In genomic region chr2:43134571-43134889, GRCh38 we compare ENCODE assay signal across 12 cellular contexts.
DNase-seq lines count a peak whose midpoint lies in the region; ATAC-seq and TF ChIP-seq lines count a peak whose summit lies in the region.
"Had no signal": no experiment of that assay in that cellular context is flagged by ENCODE, and none has a peak within 500 bp of the region (broad histone marks: within the 10 kb centered on the region; RNA-seq: fewer than 3 reads in every experiment).

No MANE protein-coding gene starts in this region.

- WGBS in transverse colon (ENCODE audit: low coverage in 1 of 2), 2 donors, result 58 to 90% methylated on average over 2 to 9 of the region's 9 CpGs

- H3K27me3 Mint-ChIP-seq in activated naive CD4-positive, alpha-beta T cell treated with anti-CD3 and anti-CD28 coated beads for 36 hours (ENCODE audit: low read depth), result no peaks in the 10 kb centered on the region
- H3K27me3 Mint-ChIP-seq in activated CD8-positive, alpha-beta T cell treated with anti-CD3 and anti-CD28 coated beads for 36 hours, result no peaks in the 10 kb centered on the region

- no peaks in the 10 kb centered on the region for H3K36me3 ChIP-seq in left lung
- no peaks in the 10 kb centered on the region for H3K36me3 ChIP-seq in transverse colon
- H3K36me3 ChIP-seq: heart left ventricle, uterus had no signal

- no peak for DNase-seq in activated naive CD4-positive, alpha-beta T cell treated with anti-CD3 and anti-CD28 coated beads for 36 hours
- DNase-seq in activated naive CD4-positive, alpha-beta T cell treated with anti-CD3 and anti-CD28 coated beads, Interleukin-2, amount 50 U/mL, for 16 hours, result no peak
- no peak for DNase-seq in activated CD8-positive, alpha-beta T cell treated with anti-CD3 and anti-CD28 coated beads for 36 hours
- DNase-seq in left lung, result no peak
- no peak for DNase-seq in transverse colon
- no peak for DNase-seq in medulla oblongata (ENCODE audit: extremely low spot score)
- DNase-seq in NCI-H524 (lab: John Stamatoyannopoulos, UW), result no peak
- DNase-seq: DMS79, NCI-H2171, uterus had no signal

- POLR2A ChIA-PET in activated CD8-positive, alpha-beta T cell treated with anti-CD3 and anti-CD28 coated beads for 36 hours (lab: Charles Lee), result interaction anchor here (0.7 to 20.8 kb wide), 12 partner anchors 12 to 89 kb away, joined by 3 to 549 read pairs (median 4); partner anchors contain the start of gene ZFP36L2

- peaks cover 96% of the 10 kb centered on the region for H3K4me1 Mint-ChIP-seq in activated naive CD4-positive, alpha-beta T cell treated with anti-CD3 and anti-CD28 coated beads for 36 hours (ENCODE audit: low read depth)
- peaks cover 90% of the 10 kb centered on the region for H3K4me1 Mint-ChIP-seq in activated CD8-positive, alpha-beta T cell treated with anti-CD3 and anti-CD28 coated beads for 36 hours (ENCODE audit: low read depth)

- TF ChIP-seq POLR2A in transverse colon (IDR thresholded peaks at IDR 0.05), result no peak

- intact Hi-C loops in activated naive CD4-positive, alpha-beta T cell treated with anti-CD3 and anti-CD28 coated beads for 36 hours (cut with micrococcal nuclease), result loop anchor here (5.0 kb wide), 1 partner anchor 322 kb away; no protein-coding TSS in a partner anchor
- intact Hi-C loops in activated CD8-positive, alpha-beta T cell treated with anti-CD3 and anti-CD28 coated beads for 36 hours (cut with micrococcal nuclease), result loop anchor here (5.0 kb wide), 1 partner anchor 77 kb away; no protein-coding TSS in a partner anchor
- intact Hi-C loops in left lung (cut with DNase I) (loop anchor here in 1 of 2 donors (10.0 kb wide), 1 partner anchor 90 kb away; the partner anchor contains the start of gene ZFP36L2), transverse colon (cut with DNase I; ENCODE audit: low total_unique reads) (no loop called here)

- TF ChIP-seq EP300 in transverse colon (IDR thresholded peaks at IDR 0.05; ENCODE audit: low read depth), result no peak

- H3K4me1 ChIP-seq in left lung (peaks cover 23 to 85% of the 10 kb centered on the region in 2 donors), transverse colon (peaks cover 38 to 78% (median 41%) of the 10 kb centered on the region in 4 donors)
- H3K4me1 ChIP-seq: uterus had no signal

- H3K4me3 ChIP-seq in left lung (no peak overlapping the region), transverse colon (no peak overlapping the region)
- H3K4me3 ChIP-seq: heart left ventricle, uterus had no signal

- H3K9me3 ChIP-seq in left lung, result no peaks in the 10 kb centered on the region
- no peaks in the 10 kb centered on the region for H3K9me3 ChIP-seq in transverse colon
- H3K9me3 ChIP-seq: heart left ventricle, uterus had no signal

- H3K27me3 ChIP-seq in left lung, result no peaks in the 10 kb centered on the region
- H3K27me3 ChIP-seq in transverse colon, result no peaks in the 10 kb centered on the region
- H3K27me3 ChIP-seq: heart left ventricle, uterus had no signal

- H3K36me3 Mint-ChIP-seq in activated naive CD4-positive, alpha-beta T cell treated with anti-CD3 and anti-CD28 coated beads for 36 hours (ENCODE audit: low read depth), result no peaks in the 10 kb centered on the region
- peaks cover 8% of the 10 kb centered on the region for H3K36me3 Mint-ChIP-seq in activated CD8-positive, alpha-beta T cell treated with anti-CD3 and anti-CD28 coated beads for 36 hours (ENCODE audit: low read depth)

- no peak overlapping the region for H3K4me3 Mint-ChIP-seq in activated naive CD4-positive, alpha-beta T cell treated with anti-CD3 and anti-CD28 coated beads for 36 hours
- peak overlapping the region; percentile 21 for H3K4me3 Mint-ChIP-seq in activated CD8-positive, alpha-beta T cell treated with anti-CD3 and anti-CD28 coated beads for 36 hours

- peak overlapping the region; percentile 81 for H3K27ac Mint-ChIP-seq in activated naive CD4-positive, alpha-beta T cell treated with anti-CD3 and anti-CD28 coated beads for 36 hours
- H3K27ac Mint-ChIP-seq in activated CD8-positive, alpha-beta T cell treated with anti-CD3 and anti-CD28 coated beads for 36 hours, result peak overlapping the region; percentile 95

- ATAC-seq in activated CD8-positive, alpha-beta T cell treated with anti-CD3 and anti-CD28 coated beads for 36 hours, result no peak
- no peak for ATAC-seq in left lung
- ATAC-seq in GM18907 (IDR thresholded peaks at IDR 0.05; ENCODE audit: unreplicated experiment), result no peak
- ATAC-seq: heart left ventricle had no signal

- in situ Hi-C loops in transverse colon (cut with MboI; ENCODE audit: low pct_ligation_motif_present in 1 of 4, low pct_unique_long_range_greater_than_20kb in 1 of 4, low sequenced_read_pairs in 3 of 4), result no loop called here

- no peaks in the 10 kb centered on the region for H3K9me3 Mint-ChIP-seq in activated naive CD4-positive, alpha-beta T cell treated with anti-CD3 and anti-CD28 coated beads for 36 hours
- no peaks in the 10 kb centered on the region for H3K9me3 Mint-ChIP-seq in activated CD8-positive, alpha-beta T cell treated with anti-CD3 and anti-CD28 coated beads for 36 hours

- CTCF ChIA-PET in activated naive CD4-positive, alpha-beta T cell treated with anti-CD3 and anti-CD28 coated beads for 36 hours (lab: Charles Lee), result interaction anchor here (0.7 to 16.5 kb wide), 9 partner anchors 9 to 90 kb away, joined by 3 to 505 read pairs (median 7); partner anchors contain the start of gene ZFP36L2
- CTCF ChIA-PET in activated CD8-positive, alpha-beta T cell treated with anti-CD3 and anti-CD28 coated beads for 36 hours (lab: Charles Lee), result interaction anchor here (1.0 to 24.5 kb wide), 9 partner anchors 8 to 89 kb away, joined by 4 to 647 read pairs (median 6); partner anchors contain the start of gene ZFP36L2

- peak overlapping the region; percentile 29 to 96 for H3K27ac ChIP-seq in left lung
- H3K27ac ChIP-seq in transverse colon, result peak overlapping the region; percentile 83 to 89 (median 86)

- TF ChIP-seq CTCF in activated CD8-positive, alpha-beta T cell treated with anti-CD3 and anti-CD28 coated beads for 36 hours (IDR thresholded peaks at IDR 0.05), result no peak
- no peak for TF ChIP-seq CTCF in left lung (IDR thresholded peaks at IDR 0.05)
- no peak for TF ChIP-seq CTCF in transverse colon (IDR thresholded peaks at IDR 0.05)
